In genomic region chr9:1462626-1463308, GRCh38 we compare ENCODE assay signal across 22 cellular contexts.
DNase-seq lines count a peak whose midpoint lies in the region; ATAC-seq and TF ChIP-seq lines count a peak whose summit lies in the region.
"Had no signal": no experiment of that assay in that cellular context is flagged by ENCODE, and none has a peak within 500 bp of the region (broad histone marks: within the 10 kb centered on the region; RNA-seq: fewer than 3 reads in every experiment).

No MANE protein-coding gene starts in this region.

- H3K4ac ChIP-seq in mesendoderm (ENCODE audit: low read depth, low read length): no peak overlapping the region

- WGBS in mesendoderm (ENCODE audit: extremely low coverage, insufficient coverage, low lambda C conversion rate): no CpG with 5 or more reads among the region's 4 CpGs

- CTCF ChIA-PET in HEK293T (lab: Yijun Ruan, JAX): no interaction called here

- no peak overlapping the region for H2AK5ac ChIP-seq in mesendoderm (ENCODE audit: low read length)

- H3K27me3 ChIP-seq in mesendoderm (ENCODE audit: insufficient read depth, low read length, poor library complexity): no peaks in the 10 kb centered on the region
- H3K27me3 ChIP-seq: BE2C had no signal

- TF ChIP-seq CTCF in coronary artery (IDR thresholded peaks at IDR 0.05): no peak

- H4K8ac ChIP-seq in mesendoderm (ENCODE audit: low read depth, low read length): no peak overlapping the region

- H3K79me1 ChIP-seq in mesendoderm (ENCODE audit: low read length): no peaks in the 10 kb centered on the region

- intact Hi-C loops in Right ventricle myocardium inferior (cut with DNase I): no loop called here

- H2BK120ac ChIP-seq in mesendoderm (ENCODE audit: low read depth, low read length): no peak overlapping the region

- H2BK5ac ChIP-seq in mesendoderm (ENCODE audit: low read length): no peak overlapping the region

- no peaks in the 10 kb centered on the region for H3K36me3 ChIP-seq in mesendoderm (ENCODE audit: control insufficient read depth, insufficient read depth, low read length)
- H3K36me3 ChIP-seq: BE2C had no signal

- H3K23ac ChIP-seq in mesendoderm (ENCODE audit: low read length): no peak overlapping the region

- ATAC-seq in Right ventricle myocardium inferior: no peak

- H3K9ac ChIP-seq in mesendoderm (ENCODE audit: low read length): no peak overlapping the region

- H3K4me2 ChIP-seq in mesendoderm (ENCODE audit: low read length): no peak overlapping the region

- no peak overlapping the region for H2BK15ac ChIP-seq in mesendoderm (replicated peaks; ENCODE audit: low read depth)

- H3K4me3 ChIP-seq in mesendoderm (ENCODE audit: low read length) (no peak overlapping the region), coronary artery (no peak overlapping the region)

- no peak overlapping the region for H3K56ac ChIP-seq in mesendoderm (ENCODE audit: low read length)

- no peaks in the 10 kb centered on the region for H3K79me2 ChIP-seq in mesendoderm (ENCODE audit: control insufficient read depth, insufficient read depth, low read length)

- no peak overlapping the region for H4K5ac ChIP-seq in mesendoderm (ENCODE audit: low read length)

- POLR2A ChIA-PET in HEK293T (lab: Yijun Ruan, JAX): no interaction called here

- H3K27ac ChIP-seq in mesendoderm (ENCODE audit: low read depth, low read length): no peak overlapping the region
- H3K27ac ChIP-seq in coronary artery: no peak overlapping the region

- H3K18ac ChIP-seq in mesendoderm (ENCODE audit: low read length): no peak overlapping the region

- DNase-seq in DMS53 (lab: John Stamatoyannopoulos, UW): peak; percentile 35
- DNase-seq in DMS53 treated with DMSO at 0.1 percent for 48 hours (lab: John Stamatoyannopoulos, UW; ENCODE audit: unreplicated experiment): no peak
- DNase-seq in HEK293T (ENCODE audit: extremely low spot score): no peak
- DNase-seq in RKO (ENCODE audit: low spot score): peak; percentile 4
- peak; percentile 3 for DNase-seq in mesendoderm
- no peak for DNase-seq in activated CD4-positive, alpha-beta T cell treated with anti-CD3 and anti-CD28 coated beads for 1 hour
- DNase-seq in Right ventricle myocardium inferior (ENCODE audit: missing footprints): no peak
- DNase-seq in coronary artery (ENCODE audit: low spot score): no peak
- DNase-seq: 8988T; BE2C; Caco-2; CD4-positive, CD25-positive, alpha-beta regulatory T cell; GOT3; Karpas-422; NCI-H1105 treated with DMSO at 0.1 percent for 48 hours; NCI-H1694 treated with DMSO at 0.1 percent for 48 hours; NCI-H2107; NCI-H226; NCI-H526 treated with DMSO at 0.1 percent for 48 hours; OCI-M1; RPMI8226; T-helper 1 cell had no signal

- H3K4me1 ChIP-seq in mesendoderm (ENCODE audit: control insufficient read depth, low read depth, low read length): no peaks in the 10 kb centered on the region
- H3K4me1 ChIP-seq: BE2C, Caco-2 had no signal

TF ChIP-seq in HEK293T, 16 proteins besides CTCF, POLR2A, EP300 and RAD21:
- TF ChIP-seq HDGF (IDR thresholded peaks at IDR 0.05; ENCODE audit: borderline replicate concordance): no peak
- TF ChIP-seq PKNOX1 (IDR thresholded peaks at IDR 0.05): peak; percentile 36; the same call in 1 of the 2 replicates
TF ChIP-seq in HEK293T: peak in this region for 1.

Comparison
In these comparisons a context has a peak if more than half of its experiments do, and no peak if none do; other contexts are left out.
1. DNase-seq: peak in DMS53 (single experiment), RKO (single experiment) and mesendoderm (single experiment); none in DMS53 treated with DMSO at 0.1 percent for 48 hours (single experiment), HEK293T (single experiment), activated CD4-positive, alpha-beta T cell treated with anti-CD3 and anti-CD28 coated beads for 1 hour (single experiment), Right ventricle myocardium inferior (single experiment) and coronary artery (single experiment).